ENCODE assay signal across 13 cellular contexts in the genomic region with DNA sequence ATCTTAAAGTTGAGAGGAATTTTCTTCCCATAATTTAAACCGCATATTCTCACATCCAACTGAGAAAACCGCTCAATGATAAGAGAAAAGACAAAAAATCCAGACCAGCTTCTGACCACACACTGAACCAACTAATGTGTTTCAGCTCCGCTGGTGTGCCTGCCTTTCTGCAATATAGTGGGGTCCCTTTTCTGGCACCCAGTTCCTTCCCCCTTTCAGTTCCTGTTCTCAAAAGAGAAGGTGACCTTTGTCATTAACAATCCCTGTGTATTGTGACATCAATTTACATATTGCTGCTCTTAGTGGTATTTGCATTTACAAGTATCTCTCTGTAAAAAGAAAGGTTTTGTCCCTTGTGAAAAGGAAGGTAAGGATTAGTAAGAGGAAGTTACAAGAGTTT. TPM values are rescaled to one million over a fixed set of nuclear protein-coding genes. Genes with fewer than 3 reads are reported as not detected.
DNase-seq lines count a peak whose midpoint lies in the region; ATAC-seq lines count a peak whose summit lies in the region.
"Had no signal": no experiment of that assay in that cellular context is flagged by ENCODE, and none has a peak within 500 bp of the region (broad histone marks: within the 10 kb centered on the region; RNA-seq: fewer than 3 reads in every experiment).

No MANE protein-coding gene starts in this region.

- peak; percentile 95 for ATAC-seq in GM18868 (IDR thresholded peaks at IDR 0.05; ENCODE audit: unreplicated experiment)
- peak; percentile 95 for ATAC-seq in GM21786 (IDR thresholded peaks at IDR 0.05; ENCODE audit: unreplicated experiment)
- ATAC-seq in HG03558 (IDR thresholded peaks at IDR 0.05; ENCODE audit: extremely low read depth, unreplicated experiment) = peak; percentile 97
- ATAC-seq: activated CD4-positive, alpha-beta T cell treated with anti-CD3 and anti-CD28 coated beads for 36 hours had no signal

- H3K4me3 Mint-ChIP-seq in activated naive CD8-positive, alpha-beta T cell treated with anti-CD3 and anti-CD28 coated beads for 36 hours = no peak overlapping the region
- H3K4me3 Mint-ChIP-seq: activated CD4-positive, alpha-beta T cell treated with anti-CD3 and anti-CD28 coated beads for 36 hours; activated naive CD8-positive, alpha-beta T cell treated with anti-CD3 and anti-CD28 coated beads, Interleukin-2, amount 10 ng/mL, durations not matched to agents 7 days and 5 days had no signal

- no peaks in the 10 kb centered on the region for H3K27me3 Mint-ChIP-seq in activated naive CD8-positive, alpha-beta T cell treated with anti-CD3 and anti-CD28 coated beads for 36 hours
- H3K27me3 Mint-ChIP-seq: activated naive CD8-positive, alpha-beta T cell treated with anti-CD3 and anti-CD28 coated beads, Interleukin-2, amount 10 ng/mL, durations not matched to agents 7 days and 5 days had no signal

- H3K9me3 Mint-ChIP-seq in activated naive CD8-positive, alpha-beta T cell treated with anti-CD3 and anti-CD28 coated beads for 36 hours = no peaks in the 10 kb centered on the region
- H3K9me3 Mint-ChIP-seq: activated naive CD8-positive, alpha-beta T cell treated with anti-CD3 and anti-CD28 coated beads, Interleukin-2, amount 10 ng/mL, durations not matched to agents 7 days and 5 days had no signal

- peaks cover 4% of the 10 kb centered on the region; the same call in 1 of the 2 replicates for H3K27me3 ChIP-seq in iPS-20b (ENCODE audit: insufficient read depth, low read length)
- H3K27me3 ChIP-seq: upper lobe of left lung had no signal

- no peaks in the 10 kb centered on the region for H3K9me3 ChIP-seq in iPS-20b (ENCODE audit: insufficient read depth, low read depth, low read length)
- H3K9me3 ChIP-seq: upper lobe of left lung had no signal

- no peak overlapping the region for H3K27ac Mint-ChIP-seq in activated naive CD8-positive, alpha-beta T cell treated with anti-CD3 and anti-CD28 coated beads for 36 hours
- H3K27ac Mint-ChIP-seq: activated CD4-positive, alpha-beta T cell treated with anti-CD3 and anti-CD28 coated beads for 36 hours; activated naive CD8-positive, alpha-beta T cell treated with anti-CD3 and anti-CD28 coated beads, Interleukin-2, amount 10 ng/mL, durations not matched to agents 7 days and 5 days had no signal

- H3K4me3 ChIP-seq in iPS-20b (ENCODE audit: low read length) = peak overlapping the region; percentile 28; the same call in 1 of the 2 replicates
- H3K4me3 ChIP-seq: upper lobe of left lung had no signal

- no peak overlapping the region for H3K27ac ChIP-seq in iPS-20b (ENCODE audit: low read length)
- H3K27ac ChIP-seq: upper lobe of left lung had no signal

- DNase-seq in middle frontal gyrus (ENCODE audit: extremely low spot score, low spot score) (no peak), COR-L47 (lab: John Stamatoyannopoulos, UW) (no peak)
- no peak for DNase-seq in activated naive CD8-positive, alpha-beta T cell treated with anti-CD3 and anti-CD28 coated beads for 36 hours
- DNase-seq in activated CD8-positive, alpha-beta memory T cell treated with anti-CD3 and anti-CD28 coated beads for 24 hours = no peak
- DNase-seq: activated CD4-positive, alpha-beta T cell treated with anti-CD3 and anti-CD28 coated beads for 36 hours; activated naive CD8-positive, alpha-beta T cell treated with anti-CD3 and anti-CD28 coated beads, Interleukin-2, amount 10 ng/mL, durations not matched to agents 7 days and 5 days; nucleus accumbens; upper lobe of left lung had no signal

- H3K36me3 ChIP-seq in iPS-20b (ENCODE audit: insufficient read depth, low read depth, low read length) = no peaks in the 10 kb centered on the region
- H3K36me3 ChIP-seq: upper lobe of left lung had no signal

- H3K4me1 Mint-ChIP-seq in activated naive CD8-positive, alpha-beta T cell treated with anti-CD3 and anti-CD28 coated beads for 36 hours = no peaks in the 10 kb centered on the region
- H3K4me1 Mint-ChIP-seq: activated CD4-positive, alpha-beta T cell treated with anti-CD3 and anti-CD28 coated beads for 36 hours; activated naive CD8-positive, alpha-beta T cell treated with anti-CD3 and anti-CD28 coated beads, Interleukin-2, amount 10 ng/mL, durations not matched to agents 7 days and 5 days had no signal

- H3K36me3 Mint-ChIP-seq in activated naive CD8-positive, alpha-beta T cell treated with anti-CD3 and anti-CD28 coated beads for 36 hours = no peaks in the 10 kb centered on the region
- H3K36me3 Mint-ChIP-seq: activated naive CD8-positive, alpha-beta T cell treated with anti-CD3 and anti-CD28 coated beads, Interleukin-2, amount 10 ng/mL, durations not matched to agents 7 days and 5 days had no signal

- peaks cover 38% of the 10 kb centered on the region for H3K4me1 ChIP-seq in iPS-20b (ENCODE audit: insufficient read depth, low read length)
- H3K4me1 ChIP-seq: upper lobe of left lung had no signal

- H3K9ac ChIP-seq in iPS-20b (ENCODE audit: low read depth, low read length) = peak overlapping the region; percentile 12; the same call in 1 of the 2 replicates

RNA-seq across cellular contexts. Expression of a gene that starts 1.3 kb away (rescaled TPM):
- total RNA-seq in activated naive CD8-positive, alpha-beta T cell treated with anti-CD3 and anti-CD28 coated beads for 36 hours = not detected
- total RNA-seq: activated CD4-positive, alpha-beta T cell treated with anti-CD3 and anti-CD28 coated beads for 36 hours; activated naive CD8-positive, alpha-beta T cell treated with anti-CD3 and anti-CD28 coated beads, Interleukin-2, amount 10 ng/mL, durations not matched to agents 7 days and 5 days; H4; upper lobe of left lung had no signal
